In the genomic region with DNA sequence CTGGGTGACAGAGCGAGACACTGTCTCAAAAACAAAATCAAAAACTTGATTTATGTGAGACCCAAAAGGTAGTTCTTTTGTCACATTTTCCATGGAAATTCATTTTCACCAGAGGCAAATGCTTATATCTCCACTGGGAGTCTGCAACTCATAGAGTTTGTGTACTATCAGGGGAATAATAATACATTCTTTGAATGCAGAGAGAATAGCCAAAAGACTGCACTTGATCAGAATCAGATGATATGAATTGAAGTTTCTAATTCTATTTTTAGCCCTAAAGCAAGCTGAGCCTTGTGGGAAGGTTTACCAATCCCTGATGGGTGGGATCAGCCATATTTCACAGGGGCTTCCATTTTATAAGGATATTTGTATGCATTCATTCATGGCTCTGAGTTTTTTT, we compare ENCODE assay signal across 32 cellular contexts.
"Had no signal": no experiment of that assay in that cellular context is flagged by ENCODE, and none has a peak within 500 bp of the region (broad histone marks: within the 10 kb centered on the region; RNA-seq: fewer than 3 reads in every experiment).

No MANE protein-coding gene starts in this region.

- H3K4me3 ChIP-seq: body of pancreas, esophagus squamous epithelium, gastrocnemius medialis, heart left ventricle had no signal

- H3K4me1 Mint-ChIP-seq: activated B cell treated with CpG ODN at 0.5 μM for 24 hours; activated naive CD4-positive, alpha-beta T cell treated with anti-CD3 and anti-CD28 coated beads, Interleukin-2, amount 50 U/mL, for 24 hours; activated naive CD8-positive, alpha-beta T cell treated with anti-CD3 and anti-CD28 coated beads for 36 hours; activated naive CD8-positive, alpha-beta T cell treated with anti-CD3 and anti-CD28 coated beads, Interleukin-2, amount 50 U/mL, for 24 hours; activated T-helper 17 cell treated with anti-CD3 and anti-CD28 coated beads, Interleukin-2, amount 50 U/mL, for 72 hours; T-helper 17 cell had no signal

- H3K9me3 ChIP-seq: body of pancreas, esophagus squamous epithelium, gastrocnemius medialis had no signal

- H3K27me3 Mint-ChIP-seq: activated B cell treated with CpG ODN at 0.5 μM for 24 hours; activated CD8-positive, alpha-beta T cell treated with anti-CD3 and anti-CD28 coated beads for 36 hours; activated naive CD4-positive, alpha-beta T cell treated with anti-CD3 and anti-CD28 coated beads, Interleukin-2, amount 50 U/mL, for 24 hours; activated naive CD8-positive, alpha-beta T cell treated with anti-CD3 and anti-CD28 coated beads for 36 hours; activated naive CD8-positive, alpha-beta T cell treated with anti-CD3 and anti-CD28 coated beads, Interleukin-2, amount 50 U/mL, for 24 hours; activated T-helper 17 cell treated with anti-CD3 and anti-CD28 coated beads, Interleukin-2, amount 50 U/mL, for 72 hours; effector memory CD8-positive, alpha-beta T cell; T-helper 17 cell had no signal

- H3K27me3 ChIP-seq: body of pancreas, esophagus squamous epithelium, gastrocnemius medialis, heart left ventricle had no signal

- H3K36me3 ChIP-seq: esophagus squamous epithelium, gastrocnemius medialis, heart left ventricle, WERI-Rb-1 had no signal

- H3K27ac ChIP-seq: body of pancreas, epithelial cell of prostate, esophagus squamous epithelium, gastrocnemius medialis, heart left ventricle, WERI-Rb-1 had no signal

- H3K4me3 Mint-ChIP-seq: activated B cell treated with CpG ODN at 0.5 μM for 24 hours; activated CD8-positive, alpha-beta T cell treated with anti-CD3 and anti-CD28 coated beads for 36 hours; activated naive CD4-positive, alpha-beta T cell treated with anti-CD3 and anti-CD28 coated beads, Interleukin-2, amount 50 U/mL, for 24 hours; activated naive CD8-positive, alpha-beta T cell treated with anti-CD3 and anti-CD28 coated beads for 36 hours; activated naive CD8-positive, alpha-beta T cell treated with anti-CD3 and anti-CD28 coated beads, Interleukin-2, amount 50 U/mL, for 24 hours; activated T-cell treated with anti-CD3 and anti-CD28 coated beads, Interleukin-2, amount 50 U/mL, for 4 hours; activated T-helper 17 cell treated with anti-CD3 and anti-CD28 coated beads, Interleukin-2, amount 50 U/mL, for 72 hours; effector memory CD8-positive, alpha-beta T cell; T-helper 17 cell; T-helper 2 cell treated with Interferon-gamma antibody and Interleukin-4, amounts not matched to agents 5 μg/mL and 100 μg/mL, for 36 hours had no signal

- ATAC-seq: activated CD4-positive, CD25-positive, alpha-beta regulatory T cell treated with anti-CD3 and anti-CD28 coated beads, Interleukin-2, amount 50 U/mL, for 24 hours; activated CD8-positive, alpha-beta T cell treated with anti-CD3 and anti-CD28 coated beads for 36 hours; activated naive CD8-positive, alpha-beta T cell treated with anti-CD3 and anti-CD28 coated beads, Interleukin-2, amount 50 U/mL, for 24 hours; activated T-cell treated with anti-CD3 and anti-CD28 coated beads, Interleukin-2, amount 50 U/mL, for 4 hours; activated T-helper 17 cell treated with anti-CD3 and anti-CD28 coated beads, Interleukin-2, amount 50 U/mL, for 72 hours; body of pancreas; effector memory CD8-positive, alpha-beta T cell; gastrocnemius medialis; heart left ventricle; T-helper 17 cell had no signal

- DNase-seq: activated B cell treated with CpG ODN at 0.5 μM for 24 hours; activated CD4-positive, alpha-beta T cell treated with anti-CD3 and anti-CD28 coated beads for 48 hours; activated CD4-positive, alpha-beta T cell treated with anti-CD3 and anti-CD28 coated beads, Interleukin-2, amount 50 U/mL, for 1 hour; activated CD4-positive, alpha-beta T cell treated with anti-CD3 and anti-CD28 coated beads, Interleukin-2, amount 50 U/mL, for 48 hours; activated CD8-positive, alpha-beta memory T cell treated with anti-CD3 and anti-CD28 coated beads for 24 hours; activated CD8-positive, alpha-beta T cell treated with anti-CD3 and anti-CD28 coated beads for 36 hours; activated effector memory CD4-positive, alpha-beta T cell treated with Interleukin-2 at 50 U/mL for 16 hours; activated gamma-delta T cell treated with Interleukin-2 at 50 U/mL for 16 hours; activated naive CD4-positive, alpha-beta T cell treated with Interleukin-2 at 50 U/mL for 16 hours; activated naive CD8-positive, alpha-beta T cell treated with anti-CD3 and anti-CD28 coated beads for 36 hours; activated naive CD8-positive, alpha-beta T cell treated with anti-CD3 and anti-CD28 coated beads, Interleukin-2, amount 50 U/mL, for 24 hours; activated T-cell treated with anti-CD3 and anti-CD28 coated beads, Interleukin-2, amount 50 U/mL, for 4 hours; body of pancreas; caudate nucleus; cortex of kidney; dermis blood vessel endothelial cell; effector CD4-positive, alpha-beta T cell; effector memory CD8-positive, alpha-beta T cell; esophagus squamous epithelium; foreskin fibroblast; gastrocnemius medialis; glutamatergic neuron; heart left ventricle; T-helper 1 cell; T-helper 17 cell; T1000; WERI-Rb-1 had no signal

- H3K27ac Mint-ChIP-seq: activated B cell treated with CpG ODN at 0.5 μM for 24 hours; activated CD8-positive, alpha-beta T cell treated with anti-CD3 and anti-CD28 coated beads for 36 hours; activated naive CD4-positive, alpha-beta T cell treated with anti-CD3 and anti-CD28 coated beads, Interleukin-2, amount 50 U/mL, for 24 hours; activated naive CD8-positive, alpha-beta T cell treated with anti-CD3 and anti-CD28 coated beads for 36 hours; activated naive CD8-positive, alpha-beta T cell treated with anti-CD3 and anti-CD28 coated beads, Interleukin-2, amount 50 U/mL, for 24 hours; activated T-helper 17 cell treated with anti-CD3 and anti-CD28 coated beads, Interleukin-2, amount 50 U/mL, for 72 hours; effector memory CD8-positive, alpha-beta T cell; T-helper 17 cell; T-helper 2 cell treated with Interferon-gamma antibody and Interleukin-4, amounts not matched to agents 5 μg/mL and 100 μg/mL, for 36 hours had no signal

- H3K4me1 ChIP-seq: body of pancreas, esophagus squamous epithelium, heart left ventricle had no signal
